10 cellular contexts compared by ENCODE assay signal in genomic region chr3:52047295-52047960, GRCh38. TPM values are rescaled to one million over a fixed set of nuclear protein-coding genes. Genes with fewer than 3 reads are reported as not detected.
DNase-seq lines count a peak whose midpoint lies in the region; ATAC-seq and TF ChIP-seq lines count a peak whose summit lies in the region.
"Had no signal": no experiment of that assay in that cellular context is flagged by ENCODE, and none has a peak within 500 bp of the region (broad histone marks: within the 10 kb centered on the region; RNA-seq: fewer than 3 reads in every experiment).

No MANE protein-coding gene starts in this region.

- peak overlapping the region; percentile 75 for H2BK15ac ChIP-seq in mesenchymal stem cell (ENCODE audit: low read depth, poor library complexity, severe bottlenecking)

- DNase-seq in NT2/D1 (ENCODE audit: low read depth, low spot score) = no peak
- peak in 9 of 10 donors; percentile 88 to 96 (median 92) for DNase-seq in dorsolateral prefrontal cortex
- no peak for DNase-seq in mesenchymal stem cell
- no peak for DNase-seq in tibial nerve (ENCODE audit: low spot score in 2 of 2)
- no peak for DNase-seq in activated naive CD4-positive, alpha-beta T cell treated with Interleukin-2 at 50 U/mL for 16 hours
- no peak for DNase-seq in HCEC 1CT
- DNase-seq in GM10266 (ENCODE audit: extremely low spot score) = no peak
- DNase-seq: activated CD8-positive, alpha-beta T cell treated with anti-CD3 and anti-CD28 coated beads, Interleukin-2, amount 10 ng/mL, durations not matched to agents 7 days and 5 days; cerebellar nuclear complex had no signal

- H4K91ac ChIP-seq in mesenchymal stem cell (ENCODE audit: low read length) = peak overlapping the region; percentile 94

- H3K9me3 ChIP-seq in NT2/D1 (ENCODE audit: insufficient read depth, low read length) = no peaks in the 10 kb centered on the region
- no peaks in the 10 kb centered on the region for H3K9me3 ChIP-seq in mesenchymal stem cell (ENCODE audit: control insufficient read depth, low read length)
- H3K9me3 ChIP-seq in tibial nerve = no peaks in the 10 kb centered on the region

- H2BK12ac ChIP-seq in mesenchymal stem cell (ENCODE audit: low read length in 2 of 2) = peak overlapping the region; percentile 6 to 97

- H3K9ac ChIP-seq in NT2/D1 (ENCODE audit: insufficient read length, low read depth) (peak overlapping the region; percentile 13), mesenchymal stem cell (ENCODE audit: low read length) (peak overlapping the region; percentile 45)

- no peak overlapping the region for H2AFZ ChIP-seq in mesenchymal stem cell (ENCODE audit: low read depth, low read length)

- H3K23ac ChIP-seq in mesenchymal stem cell (ENCODE audit: low read length in 2 of 2) = no peak overlapping the region

- H3K4me3 ChIP-seq in NT2/D1 (ENCODE audit: insufficient read length, low read depth) = no peak overlapping the region
- peak overlapping the region in 13 of 59 donors; percentile 5 to 40 (median 17) for H3K4me3 ChIP-seq in dorsolateral prefrontal cortex
- H3K4me3 ChIP-seq in mesenchymal stem cell (ENCODE audit: insufficient read depth in 1 of 2, low read depth in 1 of 2, low read length in 2 of 2) = no peak overlapping the region
- H3K4me3 ChIP-seq in tibial nerve = no peak overlapping the region

- no peak for TF ChIP-seq POLR2A in tibial nerve (IDR thresholded peaks at IDR 0.05)

- ATAC-seq in HG03280 (IDR thresholded peaks at IDR 0.05; ENCODE audit: unreplicated experiment) = no peak
- ATAC-seq: activated CD8-positive, alpha-beta T cell treated with anti-CD3 and anti-CD28 coated beads, Interleukin-2, amount 10 ng/mL, durations not matched to agents 7 days and 5 days had no signal

- peak overlapping the region; percentile 86 for H2BK120ac ChIP-seq in mesenchymal stem cell (ENCODE audit: low read depth, low read length)

- H3K27me3 ChIP-seq in NT2/D1 (ENCODE audit: insufficient read depth, insufficient read length) (no peaks in the 10 kb centered on the region), dorsolateral prefrontal cortex (no peaks in the 10 kb centered on the region), mesenchymal stem cell (ENCODE audit: control insufficient read depth in 1 of 2, insufficient read depth in 1 of 2, low read length in 2 of 2) (no peaks in the 10 kb centered on the region), tibial nerve (no peaks in the 10 kb centered on the region)

- H2AK5ac ChIP-seq in mesenchymal stem cell (ENCODE audit: low read length, severe bottlenecking) = peak overlapping the region; percentile 87

- H4K8ac ChIP-seq in mesenchymal stem cell (ENCODE audit: low read length) = peak overlapping the region; percentile 97

- peaks cover 18% of the 10 kb centered on the region for H3K4me1 ChIP-seq in NT2/D1 (ENCODE audit: insufficient read depth, insufficient read length)
- peaks cover 62% of the 10 kb centered on the region for H3K4me1 ChIP-seq in mesenchymal stem cell (ENCODE audit: control insufficient read depth, insufficient read depth, low read depth, low read length)
- peaks cover 0 to 78% (median 35%) of the 10 kb centered on the region in 4 donors for H3K4me1 ChIP-seq in tibial nerve

- WGBS in mesenchymal stem cell = 65% methylated on average over 11 of the region's 20 CpGs
- WGBS in tibial nerve, 2 donors = 51 to 63% methylated on average over 8 to 20 of the region's 20 CpGs

- H3K36me3 ChIP-seq in NT2/D1 (ENCODE audit: insufficient read depth, insufficient read length, low read length) (peaks cover 39% of the 10 kb centered on the region), mesenchymal stem cell (ENCODE audit: control insufficient read depth in 1 of 2, insufficient read depth in 2 of 2, low read depth in 1 of 2, low read length in 2 of 2) (peaks cover 38 to 44% of the 10 kb centered on the region in 2 experiments), tibial nerve (peaks cover 5 to 42% (median 10%) of the 10 kb centered on the region in 3 donors)

- H3K14ac ChIP-seq in mesenchymal stem cell (ENCODE audit: low read length in 2 of 2) = peak overlapping the region in 1 of 2 experiments; percentile 85

- H3K79me1 ChIP-seq in mesenchymal stem cell (replicated peaks; ENCODE audit: low read length, poor library complexity, severe bottlenecking) = peaks cover 19% of the 10 kb centered on the region

- peak overlapping the region; percentile 90 to 96 for H3K18ac ChIP-seq in mesenchymal stem cell (ENCODE audit: low read depth in 1 of 2, low read length in 2 of 2)

- intact Hi-C loops in dorsolateral prefrontal cortex (cut with DNase I) = no loop called here

- TF ChIP-seq EP300 in tibial nerve (IDR thresholded peaks at IDR 0.05) = peak in 1 of 2 donors; percentile 43

- H3K27ac ChIP-seq in dorsolateral prefrontal cortex = peak overlapping the region; percentile 85 to 100 (median 99)
- H3K27ac ChIP-seq in mesenchymal stem cell (ENCODE audit: low read length, poor library complexity, severe bottlenecking) = peak overlapping the region; percentile 90
- H3K27ac ChIP-seq in tibial nerve = peak overlapping the region; percentile 31 to 93 (median 64)

- H2BK5ac ChIP-seq in mesenchymal stem cell (ENCODE audit: low read depth, low read length, poor library complexity, severe bottlenecking) = peak overlapping the region; percentile 57

- H3K4ac ChIP-seq in mesenchymal stem cell (ENCODE audit: low read depth in 1 of 2, low read length in 2 of 2) = peak overlapping the region; percentile 85 to 90

- TF ChIP-seq CTCF in dorsolateral prefrontal cortex (IDR thresholded peaks at IDR 0.05 in 54 of 56, conservative IDR thresholded peaks at IDR 0.05 in 2 of 56; ENCODE audit: low read depth in 1 of 56, partially characterized antibody in 56 of 56) (peak in 16 of 56 donors; percentile 4 to 35 (median 16)), tibial nerve (IDR thresholded peaks at IDR 0.05) (no peak), GM10266 (IDR thresholded peaks at IDR 0.05; ENCODE audit: control insufficient read depth, insufficient read depth, low read depth, missing control alignments) (no peak)

- no peak overlapping the region for H3K4me2 ChIP-seq in mesenchymal stem cell (ENCODE audit: low read length, poor library complexity, severe bottlenecking)

RNA-seq across cellular contexts. Expression of gene DUSP7, which starts 8.9 kb away (rescaled TPM):
- total RNA-seq in dorsolateral prefrontal cortex (10 to 100 TPM; 29.0 to 90.9 (median 44.8) TPM), tibial nerve (10 to 100 TPM in 3 of 4 donors, 1 to 10 TPM in 1; 8.1 to 15.0 (median 11.5) TPM)
- 30.5 TPM for polyA plus RNA-seq in mesenchymal stem cell (2013, experiment 1 of 2)
- polyA plus RNA-seq in mesenchymal stem cell (2013, experiment 2 of 2) = 30.2 TPM

RNA-seq across cellular contexts. Expression of gene RPL29, which starts 51.7 kb away (rescaled TPM):
- total RNA-seq in dorsolateral prefrontal cortex (100 to 1,000 TPM; 154 to 416 (median 290) TPM), tibial nerve (1,000 to 10,000 TPM in 3 of 4 donors, 100 to 1,000 TPM in 1; 809 to 1,472 (median 1,336) TPM)
- polyA plus RNA-seq in mesenchymal stem cell (2013, experiment 1 of 2) = 1,869 TPM
- 1,864 TPM for polyA plus RNA-seq in mesenchymal stem cell (2013, experiment 2 of 2)

Comparison
In these comparisons a context has a peak if more than half of its experiments do, and no peak if none do; other contexts are left out.
1. DNase-seq: peak in dorsolateral prefrontal cortex (9 of 10); none in NT2/D1 (single experiment), mesenchymal stem cell (single experiment), tibial nerve (0 of 2), activated naive CD4-positive, alpha-beta T cell treated with Interleukin-2 at 50 U/mL for 16 hours (single experiment), HCEC 1CT (single experiment) and GM10266 (single experiment).
2. Peak in every context shown above with its lines, with median percentiles within 50 percentile points of each other: H3K27ac ChIP-seq.